ENCODE assay signal across 29 cellular contexts in the genomic region with DNA sequence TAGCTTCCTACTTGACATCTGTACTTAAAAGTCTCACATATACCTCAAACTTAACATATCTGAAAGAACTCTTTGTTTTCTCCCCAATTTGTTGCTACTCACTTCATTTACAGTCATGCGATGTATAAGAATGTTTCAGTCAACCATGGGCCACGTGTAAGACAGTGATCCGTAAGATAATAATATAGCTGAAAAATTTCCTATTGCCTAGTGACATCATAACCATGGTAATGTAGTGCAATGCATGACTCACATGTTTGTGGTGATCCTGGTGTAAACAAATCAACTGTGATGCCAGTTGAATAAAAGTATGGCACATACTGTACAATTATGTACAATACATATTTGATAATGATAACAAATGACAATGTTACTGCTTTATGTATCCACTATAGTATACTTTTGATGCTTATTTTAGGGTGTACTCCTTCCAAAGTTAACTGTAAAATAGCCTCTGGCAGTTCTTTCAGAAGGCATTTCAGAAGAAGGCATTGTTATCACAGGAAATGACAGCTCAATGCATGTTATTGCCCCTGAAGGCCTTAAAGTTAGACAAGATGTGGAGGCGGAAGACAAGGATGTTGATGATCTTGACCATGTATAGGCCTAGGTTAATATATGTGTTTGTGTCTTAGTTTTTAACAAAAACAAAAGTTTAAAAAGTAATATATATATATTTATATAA.
"Had no signal": no experiment of that assay in that cellular context is flagged by ENCODE, and none has a peak within 500 bp of the region (broad histone marks: within the 10 kb centered on the region; RNA-seq: fewer than 3 reads in every experiment).

No MANE protein-coding gene starts in this region.

- H2AFZ ChIP-seq: neural progenitor cell, parathyroid adenoma had no signal

- ATAC-seq: left colon; left lung; lower lobe of right lung; natural killer cell; sciatic nerve; stimulated activated naive B cell treated with anti-CD40 and anti-IgM and Interleukin-4, amounts not matched to agents 10 μg/mL and 1 μg/mL and 100 μg/mL, for 72 hours; stimulated activated naive CD8-positive, alpha-beta T cell treated with anti-CD3 and anti-CD28 coated beads, Interleukin-15, Interleukin-2, amounts not matched to agents 100 U/mL and 50 U/mL, for 24 hours; upper lobe of right lung had no signal

- DNase-seq: hypothalamus; immature natural killer cell; kidney; left colon; left lung; lower lobe of right lung; mammary epithelial cell; mesendoderm; naive B cell; natural killer cell; nephron progenitor cell; occipital lobe; stimulated activated CD4-positive, alpha-beta T cell treated with anti-CD3 and anti-CD28 coated beads, Interleukin-12 subunit alpha, Interleukin-12 subunit beta, amount 100 ng/mL, for 4 hours; stimulated activated CD4-positive, alpha-beta T cell treated with anti-CD3 and anti-CD28 coated beads, Interleukin-15, amount 100 ng/mL, for 24 hours; stimulated activated CD4-positive, alpha-beta T cell treated with anti-CD3 and anti-CD28 coated beads, Interleukin-2, amount 100 ng/mL, for 24 hours; stimulated activated CD4-positive, alpha-beta T cell treated with anti-CD3 and anti-CD28 coated beads, Interleukin-4, amount 100 ng/mL, for 1 hour; stimulated activated naive B cell treated with anti-CD40 and anti-IgM and Interleukin-4, amounts not matched to agents 10 μg/mL and 1 μg/mL and 100 μg/mL, for 72 hours; stimulated activated naive CD8-positive, alpha-beta T cell treated with anti-CD3 and anti-CD28 coated beads, Interleukin-15, Interleukin-2, amounts not matched to agents 100 U/mL and 50 U/mL, for 24 hours; stomach; testis; thyroid gland; transverse colon; upper lobe of right lung had no signal

- H3K79me2 ChIP-seq: parathyroid adenoma had no signal

- H3K4me2 ChIP-seq: neural progenitor cell had no signal

- H3K9me3 ChIP-seq: left lung, lower lobe of right lung, neutrophil, right atrium auricular region, stomach, testis, thyroid gland, transverse colon, upper lobe of right lung had no signal

- H3K27me3 ChIP-seq: left lung, neural progenitor cell, neutrophil, right atrium auricular region, stomach, testis, thyroid gland, transverse colon, upper lobe of right lung had no signal

- H3K4me1 ChIP-seq: left lung, lower lobe of right lung, neural progenitor cell, parathyroid adenoma, right atrium auricular region, stomach, testis, thyroid gland, transverse colon, upper lobe of right lung had no signal

- H3K27ac ChIP-seq: left lung, lower lobe of right lung, neural progenitor cell, neutrophil, parathyroid adenoma, right atrium auricular region, skin epidermis, stomach, testis, thyroid gland, transverse colon, upper lobe of right lung had no signal

- H3K36me3 ChIP-seq: left lung, lower lobe of right lung, neural progenitor cell, neutrophil, right atrium auricular region, stomach, thyroid gland, transverse colon, upper lobe of right lung had no signal

- H3K4me3 ChIP-seq: left lung, lower lobe of right lung, neural progenitor cell, right atrium auricular region, skin epidermis, stomach, testis, thyroid gland, transverse colon, upper lobe of right lung had no signal
